19 cellular contexts compared by ENCODE assay signal in the genomic region with DNA sequence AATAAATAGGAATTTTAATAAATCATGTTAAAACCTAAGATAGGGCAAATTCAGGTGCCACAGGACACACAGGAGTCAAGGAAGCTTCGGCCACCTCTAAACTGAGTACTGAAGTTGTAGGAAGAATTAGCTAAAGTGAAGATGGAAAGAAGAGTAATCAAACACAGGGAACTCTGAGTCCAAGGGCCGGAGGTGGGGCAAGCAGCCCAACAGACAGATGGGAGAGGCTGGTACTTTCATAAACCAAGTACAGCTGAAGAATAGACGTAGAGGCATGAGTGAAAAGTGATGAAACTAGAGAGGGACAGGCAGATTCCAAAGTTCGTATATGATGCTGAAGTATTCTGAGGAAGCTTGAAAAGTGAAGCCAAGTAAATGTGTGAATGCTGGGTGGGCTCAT.
DNase-seq lines count a peak whose midpoint lies in the region; ATAC-seq, FAIRE-seq and TF ChIP-seq lines count a peak whose summit lies in the region.
"Had no signal": no experiment of that assay in that cellular context is flagged by ENCODE, and none has a peak within 500 bp of the region (broad histone marks: within the 10 kb centered on the region; RNA-seq: fewer than 3 reads in every experiment).

No MANE protein-coding gene starts in this region.

- H3K27ac ChIP-seq in right atrium auricular region, result peak overlapping the region in 1 of 2 donors; percentile 15
- H3K27ac ChIP-seq: A549, BLaER1, RWPE1, SJCRH30 had no signal

- H3K27me3 ChIP-seq in right atrium auricular region (no peaks in the 10 kb centered on the region), bronchial epithelial cell (ENCODE audit: control insufficient read depth, insufficient read depth, low read length) (no peaks in the 10 kb centered on the region)
- H3K27me3 ChIP-seq: BLaER1, SJCRH30 had no signal

- H3K36me3 ChIP-seq in right atrium auricular region, result no peaks in the 10 kb centered on the region
- H3K36me3 ChIP-seq in bronchial epithelial cell (ENCODE audit: control insufficient read depth, insufficient read depth, low read length), result no peaks in the 10 kb centered on the region
- H3K36me3 ChIP-seq: BLaER1, SJCRH30 had no signal

- no peaks in the 10 kb centered on the region for H3K9me3 ChIP-seq in right atrium auricular region
- H3K9me3 ChIP-seq: A549, BLaER1, SJCRH30 had no signal

- intact Hi-C loops in Right ventricle myocardium inferior (cut with DNase I), result no loop called here

- peaks cover 0 to 18% of the 10 kb centered on the region in 2 donors for H3K4me1 ChIP-seq in right atrium auricular region
- H3K4me1 ChIP-seq: A549, SJCRH30 had no signal

- DNase-seq in Right ventricle myocardium inferior (ENCODE audit: missing footprints), result no peak
- DNase-seq in right atrium auricular region (ENCODE audit: low spot score), result no peak
- no peak for DNase-seq in bronchial epithelial cell (ENCODE audit: low read depth)
- DNase-seq in left lobe of liver (ENCODE audit: low spot score), result no peak
- DNase-seq in NCI-H1048 (lab: John Stamatoyannopoulos, UW), result no peak
- DNase-seq: DMS79 treated with DMSO at 0.1 percent for 48 hours, H7, HFFc6, KG1, NCI-H1694 treated with DMSO at 0.1 percent for 48 hours, NCI-H2107, PC-3 had no signal

- peak; percentile 87 for FAIRE-seq in bronchial epithelial cell (lab: Jason Lieb, UNC)
- FAIRE-seq: A549, HepG2 had no signal

- TF ChIP-seq CTCF in right atrium auricular region (IDR thresholded peaks at IDR 0.05) (no peak), bronchial epithelial cell (IDR thresholded peaks at IDR 0.05; ENCODE audit: insufficient read depth, low read length, severe bottlenecking) (no peak)

- H3K4me3 ChIP-seq in right atrium auricular region (no peak overlapping the region), bronchial epithelial cell (ENCODE audit: low read depth, low read length) (no peak overlapping the region)
- H3K4me3 ChIP-seq: A549, BLaER1, SJCRH30 had no signal

- ATAC-seq in Right ventricle myocardium inferior, result peak; percentile 34
- ATAC-seq in left lobe of liver, result peak; percentile 39
- ATAC-seq in GM19351 (IDR thresholded peaks at IDR 0.05; ENCODE audit: unreplicated experiment), result no peak
- no peak for ATAC-seq in HG02678 (IDR thresholded peaks at IDR 0.05; ENCODE audit: unreplicated experiment)
- ATAC-seq: A549, HepG2, PC-3 had no signal

Comparison
In these comparisons a context has a peak if more than half of its experiments do, and no peak if none do; other contexts are left out.
1. ATAC-seq: peak in Right ventricle myocardium inferior (single experiment) and left lobe of liver (single experiment); none in GM19351 (single experiment) and HG02678 (single experiment).